In the genomic region with DNA sequence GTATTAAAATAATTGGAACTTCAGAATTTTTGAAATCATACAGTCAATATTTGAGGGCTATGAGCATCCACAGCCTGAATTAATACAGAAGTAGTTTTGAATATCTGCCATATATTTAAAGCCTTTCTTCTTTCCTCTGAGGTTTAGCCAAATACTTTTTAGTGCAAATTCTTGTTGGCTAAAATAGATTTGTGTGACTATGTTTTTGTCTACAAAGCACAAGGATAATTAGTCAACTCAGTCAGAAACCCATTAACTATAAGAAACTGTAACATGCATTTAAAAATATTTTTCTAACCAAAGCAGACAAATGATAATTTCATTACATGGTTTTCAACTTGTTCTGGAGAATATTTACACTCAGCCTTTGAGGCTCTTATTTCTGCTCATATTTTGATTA, we compare ENCODE assay signal across 28 cellular contexts.
"Had no signal": no experiment of that assay in that cellular context is flagged by ENCODE, and none has a peak within 500 bp of the region (broad histone marks: within the 10 kb centered on the region; RNA-seq: fewer than 3 reads in every experiment).

No MANE protein-coding gene starts in this region.

- FAIRE-seq: urothelium cell line had no signal

- H3K36me3 Mint-ChIP-seq: stimulated activated effector memory CD8-positive, alpha-beta T cell treated with anti-CD3 and anti-CD28 coated beads, Interleukin-12 subunit alpha, Interleukin-12 subunit beta, amount 100 ng/mL, for 72 hours; stimulated activated memory B cell treated with anti-CD40 and anti-IgM and Interleukin-4, amounts not matched to agents 10 μg/mL and 1 μg/mL and 100 μg/mL, for 72 hours; stimulated activated naive B cell treated with anti-CD40 and anti-IgM and Interleukin-4, amounts not matched to agents 10 μg/mL and 1 μg/mL and 100 μg/mL, for 72 hours had no signal

- H3K4me1 Mint-ChIP-seq: stimulated activated effector memory CD8-positive, alpha-beta T cell treated with anti-CD3 and anti-CD28 coated beads, Interleukin-12 subunit alpha, Interleukin-12 subunit beta, amount 100 ng/mL, for 72 hours; stimulated activated memory B cell treated with anti-CD40 and anti-IgM and Interleukin-4, amounts not matched to agents 10 μg/mL and 1 μg/mL and 100 μg/mL, for 72 hours; stimulated activated naive B cell treated with anti-CD40 and anti-IgM and Interleukin-4, amounts not matched to agents 10 μg/mL and 1 μg/mL and 100 μg/mL, for 72 hours; stimulated activated naive CD8-positive, alpha-beta T cell treated with anti-CD3 and anti-CD28 coated beads, Interleukin-15, amount 100 ng/mL, for 72 hours had no signal

- H3K27ac ChIP-seq: stomach, suprapubic skin, testis, thoracic aorta, thyroid gland, tibial artery, tibial nerve, transverse colon, upper lobe of left lung, upper lobe of right lung, uterus, vagina had no signal

- H3K9me3 Mint-ChIP-seq: stimulated activated effector memory CD8-positive, alpha-beta T cell treated with anti-CD3 and anti-CD28 coated beads, Interleukin-12 subunit alpha, Interleukin-12 subunit beta, amount 100 ng/mL, for 72 hours; stimulated activated memory B cell treated with anti-CD40 and anti-IgM and Interleukin-4, amounts not matched to agents 10 μg/mL and 1 μg/mL and 100 μg/mL, for 72 hours; stimulated activated naive CD8-positive, alpha-beta T cell treated with anti-CD3 and anti-CD28 coated beads, Interleukin-15, amount 100 ng/mL, for 72 hours; stimulated activated naive CD8-positive, alpha-beta T cell treated with anti-CD3 and anti-CD28 coated beads, Interleukin-15, Interleukin-2, amounts not matched to agents 100 ng/mL and 50 ng/mL, for 24 hours; type B pancreatic cell had no signal

- H3K27ac Mint-ChIP-seq: stimulated activated effector memory CD8-positive, alpha-beta T cell treated with anti-CD3 and anti-CD28 coated beads, Interleukin-12 subunit alpha, Interleukin-12 subunit beta, amount 100 ng/mL, for 72 hours; stimulated activated memory B cell treated with anti-CD40 and anti-IgM and Interleukin-4, amounts not matched to agents 10 μg/mL and 1 μg/mL and 100 μg/mL, for 72 hours; stimulated activated naive B cell treated with anti-CD40 and anti-IgM and Interleukin-4, amounts not matched to agents 10 μg/mL and 1 μg/mL and 100 μg/mL, for 72 hours; stimulated activated naive CD8-positive, alpha-beta T cell treated with anti-CD3 and anti-CD28 coated beads, Interleukin-15, Interleukin-2, amounts not matched to agents 100 ng/mL and 50 ng/mL, for 24 hours; type B pancreatic cell had no signal

- H3K4me3 Mint-ChIP-seq: stimulated activated effector memory CD8-positive, alpha-beta T cell treated with anti-CD3 and anti-CD28 coated beads, Interleukin-12 subunit alpha, Interleukin-12 subunit beta, amount 100 ng/mL, for 72 hours; stimulated activated memory B cell treated with anti-CD40 and anti-IgM and Interleukin-4, amounts not matched to agents 10 μg/mL and 1 μg/mL and 100 μg/mL, for 72 hours; stimulated activated naive B cell treated with anti-CD40 and anti-IgM and Interleukin-4, amounts not matched to agents 10 μg/mL and 1 μg/mL and 100 μg/mL, for 72 hours; stimulated activated naive CD8-positive, alpha-beta T cell treated with anti-CD3 and anti-CD28 coated beads, Interleukin-15, amount 100 ng/mL, for 72 hours; stimulated activated naive CD8-positive, alpha-beta T cell treated with anti-CD3 and anti-CD28 coated beads, Interleukin-15, Interleukin-2, amounts not matched to agents 100 ng/mL and 50 ng/mL, for 24 hours; type B pancreatic cell had no signal

- H3K4me3 ChIP-seq: stomach, suprapubic skin, testis, thoracic aorta, thyroid gland, tibial artery, tibial nerve, transverse colon, upper lobe of left lung, upper lobe of right lung, uterus, vagina had no signal

- H3K27me3 ChIP-seq: stomach, suprapubic skin, testis, thyroid gland, tibial artery, tibial nerve, transverse colon, upper lobe of left lung, upper lobe of right lung, uterus, vagina had no signal

- H3K4me1 ChIP-seq: stomach, suprapubic skin, thyroid gland, transverse colon, upper lobe of left lung, upper lobe of right lung, uterus, vagina had no signal

- H3K27me3 Mint-ChIP-seq: stimulated activated memory B cell treated with anti-CD40 and anti-IgM and Interleukin-4, amounts not matched to agents 10 μg/mL and 1 μg/mL and 100 μg/mL, for 72 hours; stimulated activated naive B cell treated with anti-CD40 and anti-IgM and Interleukin-4, amounts not matched to agents 10 μg/mL and 1 μg/mL and 100 μg/mL, for 72 hours; type B pancreatic cell had no signal

- H3K36me3 ChIP-seq: stomach, suprapubic skin, thyroid gland, tibial nerve, transverse colon, uterus, vagina had no signal

- DNase-seq: stimulated activated CD4-positive, alpha-beta T cell treated with anti-CD3 and anti-CD28 coated beads, Interleukin-2, amount 100 ng/mL, for 48 hours; stimulated activated CD4-positive, alpha-beta T cell treated with anti-CD3 and anti-CD28 coated beads, Interleukin-4, amount 100 ng/mL, for 1 hour; stimulated activated CD4-positive, alpha-beta T cell treated with anti-CD3 and anti-CD28 coated beads, Interleukin-4, amount 100 ng/mL, for 4 hours; stimulated activated CD8-positive, alpha-beta memory T cell treated with anti-CD3 and anti-CD28 coated beads, Interleukin-4, amount 100 ng/mL, for 48 hours; stimulated activated naive B cell treated with anti-CD40 and anti-IgM and Interleukin-4, amounts not matched to agents 10 μg/mL and 1 μg/mL and 100 μg/mL, for 72 hours; stimulated activated naive CD4-positive, alpha-beta T cell; stimulated activated naive CD4-positive, alpha-beta T cell treated with Interleukin-2 at 50 U/mL for 16 hours; stimulated activated naive CD8-positive, alpha-beta T cell treated with anti-CD3 and anti-CD28 coated beads, Interleukin-15, amount 100 ng/mL, for 72 hours; stimulated activated naive CD8-positive, alpha-beta T cell treated with anti-CD3 and anti-CD28 coated beads, Interleukin-15, Interleukin-2, amounts not matched to agents 100 U/mL and 50 U/mL, for 24 hours; stomach; substantia nigra; testis; thyroid gland; tibial artery; transverse colon; trophoblast cell; upper lobe of left lung; upper lobe of right lung; uterus had no signal

- H3K9me3 ChIP-seq: stomach, suprapubic skin, testis, thoracic aorta, thyroid gland, tibial artery, tibial nerve, transverse colon, upper lobe of left lung, upper lobe of right lung, uterus, vagina had no signal
